9 cellular contexts compared by ENCODE assay signal in the genomic region with DNA sequence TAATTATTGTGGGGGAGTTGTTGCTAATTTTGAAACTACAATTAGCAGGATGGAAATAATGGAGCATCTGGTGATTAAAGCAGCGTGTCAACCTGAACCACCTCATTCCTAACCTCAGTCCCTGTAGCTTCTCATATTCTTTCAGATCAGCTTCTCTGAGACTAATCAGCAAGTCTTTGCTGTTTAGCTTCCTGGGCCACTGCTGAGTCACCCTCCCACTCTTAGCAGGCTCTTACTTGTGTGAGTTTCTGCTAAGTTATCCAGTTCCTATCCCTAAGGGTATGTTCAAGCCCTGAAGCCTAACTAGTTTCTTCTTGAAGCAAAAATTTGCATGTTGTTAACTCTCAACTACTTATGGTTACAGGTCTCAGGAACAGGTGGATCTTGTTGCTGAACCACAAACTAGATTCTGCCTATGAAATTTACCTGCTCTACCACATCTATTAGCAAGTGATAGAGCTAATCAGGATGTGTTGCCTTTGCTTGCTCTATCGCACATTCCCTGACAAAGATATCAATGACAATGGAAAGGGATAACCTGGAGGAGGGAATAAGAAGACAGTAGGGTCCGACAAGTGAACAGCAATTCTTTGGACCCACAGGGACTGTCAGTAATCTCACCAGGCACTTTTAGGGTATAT.
A peak's percentile ranks its signal among the peaks of the same experiment; 100 is the strongest.
DNase-seq lines count a peak whose midpoint lies in the region; ATAC-seq and TF ChIP-seq lines count a peak whose summit lies in the region.
"Had no signal": no experiment of that assay in that cellular context is flagged by ENCODE, and none has a peak within 500 bp of the region (broad histone marks: within the 10 kb centered on the region; RNA-seq: fewer than 3 reads in every experiment).

No MANE protein-coding gene starts in this region.

- H3K79me2 ChIP-seq in H9 (ENCODE audit: insufficient read depth, low read length): no peaks in the 10 kb centered on the region

- H3K18ac ChIP-seq in H9 (ENCODE audit: insufficient read length, low read depth, low read length): no peak overlapping the region

- no peaks in the 10 kb centered on the region for H3K79me1 ChIP-seq in H9 (ENCODE audit: insufficient read depth, low read depth, low read length, poor library complexity, severe bottlenecking)

- H2AK5ac ChIP-seq in H9 (ENCODE audit: insufficient read length, low read length): no peak overlapping the region

- H2AFZ ChIP-seq in H9 (ENCODE audit: low read length): peak overlapping the region; percentile 56

- H3K4me1 Mint-ChIP-seq in H9: peaks cover 18 to 23% of the 10 kb centered on the region in 2 experiments
- no peaks in the 10 kb centered on the region for H3K4me1 Mint-ChIP-seq in T-helper 2 cell treated with Interferon-gamma antibody and Interleukin-4, amounts not matched to agents 5 μg/mL and 100 μg/mL, for 36 hours (ENCODE audit: low read depth)

- H3K9me3 ChIP-seq in H9 (ENCODE audit: control insufficient read depth, low read depth, low read length): no peaks in the 10 kb centered on the region

- peaks cover 2% of the 10 kb centered on the region for H3K27me3 Mint-ChIP-seq in H9 (ENCODE audit: low read depth)
- H3K27me3 Mint-ChIP-seq in T-helper 2 cell treated with Interferon-gamma antibody and Interleukin-4, amounts not matched to agents 5 μg/mL and 100 μg/mL, for 36 hours (ENCODE audit: low read depth): peaks cover 5% of the 10 kb centered on the region

- no peak overlapping the region for H3K27ac ChIP-seq in H9 (ENCODE audit: insufficient read length, low read depth, low read length)

- ATAC-seq in HG03175 (IDR thresholded peaks at IDR 0.05; ENCODE audit: unreplicated experiment): no peak

- H3K23me2 ChIP-seq in H9 (ENCODE audit: insufficient read length, low read depth, low read length, poor library complexity, severe bottlenecking): no peaks in the 10 kb centered on the region

- H2BK20ac ChIP-seq in H9 (ENCODE audit: low read depth, low read length, poor library complexity, severe bottlenecking): no peak overlapping the region

- H3K27ac Mint-ChIP-seq in H9: no peak overlapping the region
- H3K27ac Mint-ChIP-seq in T-helper 2 cell treated with Interferon-gamma antibody and Interleukin-4, amounts not matched to agents 5 μg/mL and 100 μg/mL, for 36 hours: no peak overlapping the region

- H2BK5ac ChIP-seq in H9 (ENCODE audit: insufficient read length, low read length): no peak overlapping the region

- no peak overlapping the region for H4K5ac ChIP-seq in H9 (ENCODE audit: insufficient read length, low read depth, low read length)

- H2BK12ac ChIP-seq in H9 (ENCODE audit: insufficient read length, low read depth, low read length): no peak overlapping the region

- H2BK15ac ChIP-seq in H9 (ENCODE audit: low read depth, low read length): no peak overlapping the region

- no peak overlapping the region for H3K4me2 ChIP-seq in H9 (ENCODE audit: insufficient read depth, insufficient read length, low read length)

- no peak overlapping the region for H3T11ph ChIP-seq in H9 (ENCODE audit: low read length)

- in situ Hi-C loops in GM13977 (cut with MboI; ENCODE audit: low pct_unique_long_range_greater_than_20kb, low sequenced_read_pairs, unreplicated experiment): no loop called here

- H3K4me1 ChIP-seq in H9 (ENCODE audit: insufficient read depth, low read length): peaks cover 6% of the 10 kb centered on the region

- no peak overlapping the region for H4K91ac ChIP-seq in H9 (ENCODE audit: insufficient read length, low read depth, low read length)

- H4K8ac ChIP-seq in H9 (replicated peaks; ENCODE audit: insufficient read length, low read depth, low read length): no peak overlapping the region

- H3K56ac ChIP-seq in H9 (ENCODE audit: insufficient read length, low read depth, low read length): no peak overlapping the region

- DNase-seq in H9: peak; percentile 47
- peak; percentile 17 for DNase-seq in T-helper 2 cell treated with Interferon-gamma antibody and Interleukin-4, amounts not matched to agents 5 μg/mL and 100 μg/mL, for 36 hours (ENCODE audit: low spot score)
- DNase-seq in fibroblast of mammary gland (ENCODE audit: low read depth): peak; percentile 44
- peak; percentile 10 to 31 for DNase-seq in stimulated activated CD4-positive, alpha-beta T cell treated with anti-CD3 and anti-CD28 coated beads, Interleukin-2, amount 100 ng/mL, for 48 hours
- DNase-seq in GM13977 (ENCODE audit: low spot score): no peak
- DNase-seq in NCI-H2107 (lab: John Stamatoyannopoulos, UW): no peak
- DNase-seq in NCI-H1436 (lab: John Stamatoyannopoulos, UW): no peak
- DNase-seq: H7 had no signal

- no peak overlapping the region for H3K14ac ChIP-seq in H9 (ENCODE audit: insufficient read depth, low read length)

- H4K20me1 ChIP-seq in H9 (ENCODE audit: control insufficient read depth, insufficient read depth, insufficient read length): no peaks in the 10 kb centered on the region

- H3K9me3 Mint-ChIP-seq in H9: no peaks in the 10 kb centered on the region
- no peaks in the 10 kb centered on the region for H3K9me3 Mint-ChIP-seq in T-helper 2 cell treated with Interferon-gamma antibody and Interleukin-4, amounts not matched to agents 5 μg/mL and 100 μg/mL, for 36 hours

- H3K4me3 Mint-ChIP-seq in H9: no peak overlapping the region
- no peak overlapping the region for H3K4me3 Mint-ChIP-seq in T-helper 2 cell treated with Interferon-gamma antibody and Interleukin-4, amounts not matched to agents 5 μg/mL and 100 μg/mL, for 36 hours

- H3K9ac ChIP-seq in H9 (ENCODE audit: extremely low read depth, insufficient read length, low read length): no peak overlapping the region

- H3K23ac ChIP-seq in H9 (ENCODE audit: insufficient read length, low read depth, low read length): no peak overlapping the region

- H3K36me3 Mint-ChIP-seq in H9 (ENCODE audit: insufficient read depth in 1 of 3, low read depth in 3 of 3): no peaks in the 10 kb centered on the region
- H3K36me3 Mint-ChIP-seq in T-helper 2 cell treated with Interferon-gamma antibody and Interleukin-4, amounts not matched to agents 5 μg/mL and 100 μg/mL, for 36 hours (ENCODE audit: low read depth): no peaks in the 10 kb centered on the region

- H2BK120ac ChIP-seq in H9 (ENCODE audit: low read depth, low read length, poor library complexity, severe bottlenecking): no peak overlapping the region

- H3K4me3 ChIP-seq in fibroblast of mammary gland (ENCODE audit: control insufficient read depth, low read depth, low read length): no peak overlapping the region

- H3K4ac ChIP-seq in H9 (ENCODE audit: low read depth, low read length): no peak overlapping the region

- TF ChIP-seq CTCF in H9 (conservative IDR thresholded peaks at IDR 0.05) (no peak), fibroblast of mammary gland (conservative IDR thresholded peaks at IDR 0.05; ENCODE audit: control insufficient read depth, insufficient read depth, low read depth, low read length) (no peak), GM13977 (IDR thresholded peaks at IDR 0.05; ENCODE audit: extremely low read depth, insufficient read depth, missing control alignments) (no peak)

- no CpG with 5 or more reads among the region's 3 CpGs for WGBS in H9 (ENCODE audit: extremely low coverage, insufficient read length, low lambda C conversion rate)

- H3K27me3 ChIP-seq in H9 (ENCODE audit: insufficient read depth, low read length): no peaks in the 10 kb centered on the region

Comparison
In these comparisons a context has a peak if more than half of its experiments do, and no peak if none do; other contexts are left out.
1. DNase-seq: peak in H9 (single experiment), T-helper 2 cell treated with Interferon-gamma antibody and Interleukin-4, amounts not matched to agents 5 μg/mL and 100 μg/mL, for 36 hours (single experiment), fibroblast of mammary gland (single experiment) and stimulated activated CD4-positive, alpha-beta T cell treated with anti-CD3 and anti-CD28 coated beads, Interleukin-2, amount 100 ng/mL, for 48 hours (2 of 2); none in GM13977 (single experiment), NCI-H2107 (single experiment) and NCI-H1436 (single experiment).